9 cellular contexts compared by ENCODE assay signal in genomic region chr9:19457694-19458009, GRCh38. TPM values are rescaled to one million over a fixed set of nuclear protein-coding genes. Genes with fewer than 3 reads are reported as not detected.
DNase-seq lines count a peak whose midpoint lies in the region; ATAC-seq and TF ChIP-seq lines count a peak whose summit lies in the region.
"Had no signal": no experiment of that assay in that cellular context is flagged by ENCODE, and none has a peak within 500 bp of the region (broad histone marks: within the 10 kb centered on the region; RNA-seq: fewer than 3 reads in every experiment).

No MANE protein-coding gene starts in this region.

- H3K36me3 ChIP-seq in GM06990 (ENCODE audit: control insufficient read depth, insufficient read depth, low read length) = no peaks in the 10 kb centered on the region

- peaks cover 0 to 5% (median 4%) of the 10 kb centered on the region in 5 donors for H3K27me3 Mint-ChIP-seq in naive thymus-derived CD8-positive, alpha-beta T cell

- ATAC-seq in GM21723 (IDR thresholded peaks at IDR 0.05; ENCODE audit: unreplicated experiment) (peak; percentile 31), SK-N-SH treated with all-trans-retinoic acid at 6 μM for 48 hours (peak; percentile 11; the same call in 2 of the 3 replicates), GM18858 (IDR thresholded peaks at IDR 0.05; ENCODE audit: unreplicated experiment) (no peak)
- ATAC-seq in naive thymus-derived CD8-positive, alpha-beta T cell = peak in 1 of 2 donors; percentile 39

- no peaks in the 10 kb centered on the region for H3K9me3 Mint-ChIP-seq in naive thymus-derived CD8-positive, alpha-beta T cell
- H3K9me3 Mint-ChIP-seq: endodermal cell had no signal

- no peak overlapping the region for H3K27ac Mint-ChIP-seq in naive thymus-derived CD8-positive, alpha-beta T cell

- TF ChIP-seq CTCF in GM06990 (IDR thresholded peaks at IDR 0.05; ENCODE audit: insufficient read depth, low read length, poor library complexity, severe bottlenecking) = no peak

- POLR2A ChIA-PET in naive thymus-derived CD8-positive, alpha-beta T cell (lab: Charles Lee) = interaction anchor here (1.0 kb wide), 2 partner anchors 78 to 409 kb away, joined by 4 to 6 read pairs; partner anchors contain the start of genes RPS6 and RRAGA

- no peaks in the 10 kb centered on the region for H3K27me3 ChIP-seq in GM06990 (replicated peaks; ENCODE audit: control insufficient read depth, insufficient read depth, low read length)

- H3K4me1 Mint-ChIP-seq in naive thymus-derived CD8-positive, alpha-beta T cell = peaks cover 0 to 10% (median 9%) of the 10 kb centered on the region in 4 donors

- H3K4me3 ChIP-seq in GM06990 (replicated peaks; ENCODE audit: low read depth, low read length) = peak overlapping the region; percentile 34; the same call in 1 of the 2 replicates

- peak overlapping the region in 9 of 10 donors; percentile 17 to 79 (median 32) for H3K4me3 Mint-ChIP-seq in naive thymus-derived CD8-positive, alpha-beta T cell
- H3K4me3 Mint-ChIP-seq: endodermal cell had no signal

- H3K36me3 Mint-ChIP-seq in naive thymus-derived CD8-positive, alpha-beta T cell = no peaks in the 10 kb centered on the region

- DNase-seq in GM06990 (ENCODE audit: extremely low read depth, insufficient read length) (no peak), cortex of kidney (lab: John Stamatoyannopoulos, UW) (no peak), NCI-H774 (lab: John Stamatoyannopoulos, UW) (no peak), GOT3 (lab: John Stamatoyannopoulos, UW) (no peak)
- DNase-seq in naive thymus-derived CD8-positive, alpha-beta T cell = no peak

TF ChIP-seq in SK-N-SH treated with all-trans-retinoic acid at 6 μM for 48 hours, 23 proteins besides CTCF, POLR2A, EP300 and RAD21:
- TF ChIP-seq TSHZ2 (CRISPR knock-in tag; IDR thresholded peaks at IDR 0.05) (no peak), ZFP3 (CRISPR knock-in tag; IDR thresholded peaks at IDR 0.05) (no peak), TOX (CRISPR knock-in tag; IDR thresholded peaks at IDR 0.05; ENCODE audit: borderline replicate concordance) (no peak), CSRNP3 (CRISPR knock-in tag; IDR thresholded peaks at IDR 0.05) (no peak), ESRRG (CRISPR knock-in tag; IDR thresholded peaks at IDR 0.05) (no peak), GLIS3 (CRISPR knock-in tag; IDR thresholded peaks at IDR 0.05) (no peak)

RNA-seq across cellular contexts. Expression of gene ACER2, which starts 48.8 kb away (rescaled TPM):
- 1 to 10 TPM; 4.5 to 5.5 TPM for total RNA-seq in naive thymus-derived CD8-positive, alpha-beta T cell
- 1 to 10 TPM in 1 of 3 donors, under 1 TPM in 2; 0.51 to 1.2 (median 0.80) TPM for polyA plus RNA-seq in naive thymus-derived CD8-positive, alpha-beta T cell
